ENCODE assay signal across 20 cellular contexts in genomic region chr6:125477849-125478248, GRCh38.
"Had no signal": no experiment of that assay in that cellular context is flagged by ENCODE, and none has a peak within 500 bp of the region (broad histone marks: within the 10 kb centered on the region; RNA-seq: fewer than 3 reads in every experiment).

No MANE protein-coding gene starts in this region.

- H3K36me3 Mint-ChIP-seq: activated naive CD4-positive, alpha-beta T cell treated with anti-CD3 and anti-CD28 coated beads, Interleukin-2, amount 50 U/mL, for 24 hours; WTC11 had no signal

- H3K9me3 Mint-ChIP-seq: activated CD8-positive, alpha-beta T cell treated with anti-CD3 and anti-CD28 coated beads for 36 hours; activated naive CD4-positive, alpha-beta T cell treated with anti-CD3 and anti-CD28 coated beads, Interleukin-2, amount 50 U/mL, for 24 hours; activated T-cell treated with anti-CD3 and anti-CD28 coated beads, Interleukin-2, amount 50 U/mL, for 4 hours; dendritic cell treated with granulocyte-macrophage colony-stimulating factor and Interleukin-4, amounts not matched to agents 40 ng/mL and 50 ng/mL, for 4 days; effector memory CD8-positive, alpha-beta T cell; nephron; T-helper 1 cell treated with Interleukin-12 subunit alpha and Interleukin-12 subunit beta and Interleukin-4 antibody, amounts not matched to agents 30 μg/mL and 1 μg/mL, for 36 hours; WTC11 had no signal

- H3K4me2 ChIP-seq: hepatocyte had no signal

- H3K36me3 ChIP-seq: left lung, prostate gland, right lobe of liver, tibial nerve, vagina had no signal

- H3K27me3 Mint-ChIP-seq: activated CD8-positive, alpha-beta T cell treated with anti-CD3 and anti-CD28 coated beads for 36 hours; dendritic cell treated with granulocyte-macrophage colony-stimulating factor and Interleukin-4, amounts not matched to agents 40 ng/mL and 50 ng/mL, for 4 days had no signal

- H3K4me1 ChIP-seq: body of pancreas, left lung, prostate gland, right lobe of liver, vagina had no signal

- H3K9me3 ChIP-seq: body of pancreas, left lung, prostate gland, right lobe of liver, tibial nerve, vagina had no signal

- H3K27ac ChIP-seq: body of pancreas, hepatocyte, left lung, prostate gland, right lobe of liver, tibial nerve, vagina had no signal

- H3K27ac Mint-ChIP-seq: activated CD8-positive, alpha-beta T cell treated with anti-CD3 and anti-CD28 coated beads for 36 hours; activated naive CD4-positive, alpha-beta T cell treated with anti-CD3 and anti-CD28 coated beads, Interleukin-2, amount 50 U/mL, for 24 hours; dendritic cell treated with granulocyte-macrophage colony-stimulating factor and Interleukin-4, amounts not matched to agents 40 ng/mL and 50 ng/mL, for 4 days; effector memory CD8-positive, alpha-beta T cell; nephron; T-helper 1 cell treated with Interleukin-12 subunit alpha and Interleukin-12 subunit beta and Interleukin-4 antibody, amounts not matched to agents 30 μg/mL and 1 μg/mL, for 36 hours; WTC11 had no signal

- ATAC-seq: activated CD8-positive, alpha-beta T cell treated with anti-CD3 and anti-CD28 coated beads for 36 hours; activated T-cell treated with anti-CD3 and anti-CD28 coated beads, Interleukin-2, amount 50 U/mL, for 4 hours; body of pancreas; effector memory CD8-positive, alpha-beta T cell; left lung; right lobe of liver; WTC11 had no signal

- H3K79me2 ChIP-seq: hepatocyte had no signal

- H3K27me3 ChIP-seq: body of pancreas, hepatocyte, left lung, right lobe of liver, tibial nerve, vagina had no signal

- H3K4me3 Mint-ChIP-seq: activated CD8-positive, alpha-beta T cell treated with anti-CD3 and anti-CD28 coated beads for 36 hours; activated naive CD4-positive, alpha-beta T cell treated with anti-CD3 and anti-CD28 coated beads, Interleukin-2, amount 50 U/mL, for 24 hours; activated T-cell treated with anti-CD3 and anti-CD28 coated beads, Interleukin-2, amount 50 U/mL, for 4 hours; dendritic cell treated with granulocyte-macrophage colony-stimulating factor and Interleukin-4, amounts not matched to agents 40 ng/mL and 50 ng/mL, for 4 days; effector memory CD8-positive, alpha-beta T cell; nephron; T-helper 1 cell treated with Interleukin-12 subunit alpha and Interleukin-12 subunit beta and Interleukin-4 antibody, amounts not matched to agents 30 μg/mL and 1 μg/mL, for 36 hours; WTC11 had no signal

- H2AFZ ChIP-seq: hepatocyte had no signal

- H3K4me1 Mint-ChIP-seq: activated naive CD4-positive, alpha-beta T cell treated with anti-CD3 and anti-CD28 coated beads, Interleukin-2, amount 50 U/mL, for 24 hours; nephron had no signal

- DNase-seq: activated CD4-positive, alpha-beta T cell treated with anti-CD3 and anti-CD28 coated beads for 4 hours; activated CD8-positive, alpha-beta T cell treated with anti-CD3 and anti-CD28 coated beads for 36 hours; activated effector memory CD4-positive, alpha-beta T cell treated with anti-CD3 and anti-CD28 coated beads, Interleukin-2, amount 50 U/mL, for 16 hours; activated T-cell treated with anti-CD3 and anti-CD28 coated beads, Interleukin-2, amount 50 U/mL, for 4 hours; body of pancreas; cerebellar nuclear complex; effector memory CD8-positive, alpha-beta T cell; left lung; occipital lobe; right lobe of liver; stimulated activated CD4-positive, alpha-beta T cell treated with anti-CD3 and anti-CD28 coated beads, Interleukin-1b, Interleukin-23, amount 100 ng/mL, for 48 hours had no signal

- H3K4me3 ChIP-seq: body of pancreas, hepatocyte, left lung, prostate gland, right lobe of liver, tibial nerve, vagina had no signal
